In the genomic region with DNA sequence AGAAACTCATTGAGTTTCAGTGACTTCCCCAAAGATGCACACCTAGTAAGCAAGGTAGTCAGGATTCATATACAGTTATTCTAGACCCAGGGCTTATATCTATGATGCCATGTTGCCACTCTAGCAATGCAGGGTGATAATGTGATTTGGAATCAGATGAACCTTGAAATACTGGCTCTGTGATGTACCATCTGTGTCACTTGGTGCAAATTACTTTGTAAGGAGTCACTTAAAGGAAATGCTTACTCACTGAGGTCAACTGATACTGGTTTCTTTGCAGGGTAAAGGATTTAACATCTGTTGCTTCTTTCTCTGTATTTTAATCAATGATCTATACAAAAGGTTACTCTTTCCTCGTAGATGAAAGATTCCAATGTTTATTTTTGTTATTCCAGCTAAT, we compare ENCODE assay signal across 20 cellular contexts. TPM values are rescaled to one million over a fixed set of nuclear protein-coding genes. Genes with fewer than 3 reads are reported as not detected.
DNase-seq lines count a peak whose midpoint lies in the region; ATAC-seq lines count a peak whose summit lies in the region.
"Had no signal": no experiment of that assay in that cellular context is flagged by ENCODE, and none has a peak within 500 bp of the region (broad histone marks: within the 10 kb centered on the region; RNA-seq: fewer than 3 reads in every experiment).

No MANE protein-coding gene starts in this region.

- DNase-seq in EL: peak; percentile 53
- peak; percentile 58 for DNase-seq in M059J (ENCODE audit: low read depth)
- DNase-seq in amniotic epithelial cell (ENCODE audit: low read depth): peak; percentile 5
- DNase-seq in activated CD8-positive, alpha-beta memory T cell treated with anti-CD3 and anti-CD28 coated beads, Interleukin-2, amount 10 ng/mL, durations not matched to agents 7 days and 5 days: no peak
- DNase-seq in pons (ENCODE audit: low spot score): no peak
- DNase-seq: activated CD4-positive, alpha-beta memory T cell treated with anti-CD3 and anti-CD28 coated beads for 36 hours; activated effector memory CD4-positive, alpha-beta T cell treated with anti-CD3 and anti-CD28 coated beads, Interleukin-2, amount 50 U/mL, for 16 hours; central memory CD4-positive, alpha-beta T cell; hypothalamus; NCI-H1092 treated with DMSO at 0.1 percent for 48 hours; NCI-H510A treated with DMSO at 0.1 percent for 48 hours; right lobe of liver; stimulated activated CD4-positive, alpha-beta T cell treated with anti-CD3 and anti-CD28 coated beads, Interleukin-4, amount 100 ng/mL, for 4 hours; stimulated activated naive CD4-positive, alpha-beta T cell treated with Interleukin-2 at 50 U/mL for 16 hours had no signal

- CTCF ChIA-PET in activated CD8-positive, alpha-beta memory T cell treated with anti-CD3 and anti-CD28 coated beads, Interleukin-2, amount 10 ng/mL, durations not matched to agents 7 days and 5 days (lab: Charles Lee): no interaction called here

- peaks cover 9% of the 10 kb centered on the region for H3K9me3 ChIP-seq in mesodermal cell (ENCODE audit: control insufficient read depth, low read length)
- H3K9me3 ChIP-seq: right lobe of liver had no signal

- ATAC-seq in activated CD8-positive, alpha-beta memory T cell treated with anti-CD3 and anti-CD28 coated beads, Interleukin-2, amount 10 ng/mL, durations not matched to agents 7 days and 5 days: no peak
- no peak for ATAC-seq in GM18519 (IDR thresholded peaks at IDR 0.05; ENCODE audit: low FRiP score, unreplicated experiment)
- ATAC-seq: right lobe of liver had no signal

- peaks cover 9% of the 10 kb centered on the region for H3K36me3 Mint-ChIP-seq in activated CD8-positive, alpha-beta memory T cell treated with anti-CD3 and anti-CD28 coated beads, Interleukin-2, amount 10 ng/mL, durations not matched to agents 7 days and 5 days

- H3K4me1 Mint-ChIP-seq in activated CD8-positive, alpha-beta memory T cell treated with anti-CD3 and anti-CD28 coated beads, Interleukin-2, amount 10 ng/mL, durations not matched to agents 7 days and 5 days: peaks cover 7% of the 10 kb centered on the region

- H3K9me3 Mint-ChIP-seq in activated CD8-positive, alpha-beta memory T cell treated with anti-CD3 and anti-CD28 coated beads, Interleukin-2, amount 10 ng/mL, durations not matched to agents 7 days and 5 days (ENCODE audit: low read depth): no peaks in the 10 kb centered on the region

- H3K27me3 Mint-ChIP-seq in activated CD8-positive, alpha-beta memory T cell treated with anti-CD3 and anti-CD28 coated beads, Interleukin-2, amount 10 ng/mL, durations not matched to agents 7 days and 5 days: no peaks in the 10 kb centered on the region
- H3K27me3 Mint-ChIP-seq: activated CD4-positive, alpha-beta memory T cell treated with anti-CD3 and anti-CD28 coated beads for 36 hours had no signal

- H3K27ac Mint-ChIP-seq in activated CD8-positive, alpha-beta memory T cell treated with anti-CD3 and anti-CD28 coated beads, Interleukin-2, amount 10 ng/mL, durations not matched to agents 7 days and 5 days: no peak overlapping the region
- H3K27ac Mint-ChIP-seq: activated CD4-positive, alpha-beta memory T cell treated with anti-CD3 and anti-CD28 coated beads for 36 hours; CD14-positive monocyte; T-helper 2 cell treated with Interferon-gamma antibody and Interleukin-4, amounts not matched to agents 5 μg/mL and 100 μg/mL, for 36 hours had no signal

- peaks cover 3% of the 10 kb centered on the region for H3K36me3 ChIP-seq in mesodermal cell (ENCODE audit: control insufficient read depth, insufficient read depth, low read length)
- H3K36me3 ChIP-seq: right lobe of liver had no signal

- no peak overlapping the region for H3K4me3 Mint-ChIP-seq in activated CD8-positive, alpha-beta memory T cell treated with anti-CD3 and anti-CD28 coated beads, Interleukin-2, amount 10 ng/mL, durations not matched to agents 7 days and 5 days
- H3K4me3 Mint-ChIP-seq: activated CD4-positive, alpha-beta memory T cell treated with anti-CD3 and anti-CD28 coated beads for 36 hours; CD14-positive monocyte; T-helper 2 cell treated with Interferon-gamma antibody and Interleukin-4, amounts not matched to agents 5 μg/mL and 100 μg/mL, for 36 hours had no signal

- no CpG with 5 or more reads among the region's 1 CpG for WGBS in mesodermal cell (ENCODE audit: insufficient coverage in 2 of 2), 2 experiments

- peaks cover 13% of the 10 kb centered on the region for H3K4me1 ChIP-seq in mesodermal cell (ENCODE audit: control insufficient read depth, insufficient read depth, low read length, poor library complexity, severe bottlenecking)

- H3K27ac ChIP-seq in mesodermal cell (ENCODE audit: low read depth, low read length, severe bottlenecking): peak overlapping the region; percentile 17
- H3K27ac ChIP-seq: right lobe of liver, RWPE1 had no signal

- no peak overlapping the region for H3K4me3 ChIP-seq in mesodermal cell (ENCODE audit: extremely low read depth, insufficient read depth, low read length, poor library complexity, severe bottlenecking)
- H3K4me3 ChIP-seq: right lobe of liver had no signal

RNA-seq across cellular contexts. Expression of a gene that starts 10.8 kb away (rescaled TPM):
- total RNA-seq in M059J (2014; rRNA removed; shearing (Covaris generic)): not detected in 2 replicates
- not detected for polyA plus RNA-seq in mesodermal cell (2013, experiment 1 of 2)
- not detected for polyA plus RNA-seq in mesodermal cell (2013, experiment 2 of 2)
- not detected for total RNA-seq in activated CD8-positive, alpha-beta memory T cell treated with anti-CD3 and anti-CD28 coated beads, Interleukin-2, amount 10 ng/mL, durations not matched to agents 7 days and 5 days
- total RNA-seq: activated CD4-positive, alpha-beta memory T cell treated with anti-CD3 and anti-CD28 coated beads for 36 hours; liver; right lobe of liver had no signal
- polyA plus RNA-seq: CD14-positive monocyte had no signal

RNA-seq across cellular contexts. Expression of a gene that starts 54.2 kb away (rescaled TPM):
- total RNA-seq in M059J (2014; rRNA removed; shearing (Covaris generic)): 12.8 and 19.0 TPM in 2 replicates
- polyA plus RNA-seq in mesodermal cell (2013, experiment 1 of 2): 22.3 TPM
- 23.8 TPM for polyA plus RNA-seq in mesodermal cell (2013, experiment 2 of 2)
- 10 to 100 TPM; 31.3 to 34.4 TPM for total RNA-seq in activated CD8-positive, alpha-beta memory T cell treated with anti-CD3 and anti-CD28 coated beads, Interleukin-2, amount 10 ng/mL, durations not matched to agents 7 days and 5 days

Comparison
In these comparisons a context has a peak if more than half of its experiments do, and no peak if none do; other contexts are left out.
1. DNase-seq: peak in EL (single experiment), M059J (single experiment) and amniotic epithelial cell (single experiment); none in activated CD8-positive, alpha-beta memory T cell treated with anti-CD3 and anti-CD28 coated beads, Interleukin-2, amount 10 ng/mL, durations not matched to agents 7 days and 5 days (single experiment) and pons (single experiment).